In genomic region chr1:2863149-2863963, GRCh38 we compare ENCODE assay signal across 28 cellular contexts.
"Had no signal": no experiment of that assay in that cellular context is flagged by ENCODE, and none has a peak within 500 bp of the region (broad histone marks: within the 10 kb centered on the region; RNA-seq: fewer than 3 reads in every experiment).

No MANE protein-coding gene starts in this region.

- H3K27me3 Mint-ChIP-seq: activated CD4-positive, alpha-beta memory T cell treated with anti-CD3 and anti-CD28 coated beads for 36 hours; activated CD4-positive, alpha-beta T cell treated with anti-CD3 and anti-CD28 coated beads, Interleukin-2, amount 10 ng/mL, durations not matched to agents 7 days and 5 days; activated naive CD8-positive, alpha-beta T cell had no signal

- H3K9me3 ChIP-seq: adrenal gland, breast epithelium had no signal

- H3K4me3 Mint-ChIP-seq: activated CD4-positive, alpha-beta memory T cell treated with anti-CD3 and anti-CD28 coated beads for 36 hours; activated CD4-positive, alpha-beta T cell treated with anti-CD3 and anti-CD28 coated beads, Interleukin-2, amount 10 ng/mL, durations not matched to agents 7 days and 5 days; activated naive CD8-positive, alpha-beta T cell; activated T-cell treated with anti-CD3 and anti-CD28 coated beads, Interleukin-2, amount 50 U/mL, for 4 hours had no signal

- H3K9me3 Mint-ChIP-seq: activated CD4-positive, alpha-beta memory T cell treated with anti-CD3 and anti-CD28 coated beads for 36 hours; activated CD4-positive, alpha-beta T cell treated with anti-CD3 and anti-CD28 coated beads, Interleukin-2, amount 10 ng/mL, durations not matched to agents 7 days and 5 days; T-cell had no signal

- H3K27ac Mint-ChIP-seq: activated CD4-positive, alpha-beta memory T cell treated with anti-CD3 and anti-CD28 coated beads for 36 hours; activated CD4-positive, alpha-beta T cell treated with anti-CD3 and anti-CD28 coated beads, Interleukin-2, amount 10 ng/mL, durations not matched to agents 7 days and 5 days; activated naive CD8-positive, alpha-beta T cell; T-cell had no signal

- ATAC-seq: activated T-cell treated with anti-CD3 and anti-CD28 coated beads, Interleukin-2, amount 50 U/mL, for 4 hours; Panc1 had no signal

- H3K4me1 ChIP-seq: adrenal gland, breast epithelium had no signal

- H3K27ac ChIP-seq: adrenal gland, breast epithelium, RWPE1, VCaP had no signal

- H3K36me3 ChIP-seq: adrenal gland, breast epithelium had no signal

- H3K4me1 Mint-ChIP-seq: activated CD4-positive, alpha-beta T cell treated with anti-CD3 and anti-CD28 coated beads, Interleukin-2, amount 10 ng/mL, durations not matched to agents 7 days and 5 days had no signal

- DNase-seq: activated CD4-positive, alpha-beta memory T cell treated with anti-CD3 and anti-CD28 coated beads for 36 hours; activated CD4-positive, alpha-beta T cell treated with anti-CD3 and anti-CD28 coated beads, Interleukin-2, amount 10 ng/mL, durations not matched to agents 7 days and 5 days; activated CD4-positive, CD25-positive, alpha-beta regulatory T cell; activated CD8-positive, alpha-beta memory T cell treated with anti-CD3 and anti-CD28 coated beads for 24 hours; activated effector memory CD4-positive, alpha-beta T cell treated with anti-CD3 and anti-CD28 coated beads, Interleukin-2, amount 50 U/mL, for 16 hours; activated naive CD4-positive, alpha-beta T cell treated with Interleukin-2 at 50 U/mL for 16 hours; activated T-cell treated with anti-CD3 and anti-CD28 coated beads, Interleukin-2, amount 50 U/mL, for 4 hours; adrenal gland; anterior cingulate cortex; MM.1S; NCI-H1105; NCI-H1436; NCI-H1694 treated with DMSO at 0.1 percent for 48 hours; NCI-H2029 treated with DMSO at 0.1 percent for 48 hours; NCI-H345; NCI-H510A; NCI-H526 treated with DMSO at 0.1 percent for 48 hours; NK-92 treated with Interleukin-12 subunit alpha and Interleukin-12 subunit beta, amount 100 ng/mL, for 24 hours; OCI-M1; SHP77 treated with DMSO at 0.1 percent for 48 hours; T-cell; T-helper 2 cell; T1000 had no signal

- H3K36me3 Mint-ChIP-seq: activated CD4-positive, alpha-beta memory T cell treated with anti-CD3 and anti-CD28 coated beads for 36 hours; activated naive CD8-positive, alpha-beta T cell; T-cell had no signal

- H3K4me3 ChIP-seq: adrenal gland, breast epithelium had no signal
